In the genomic region with DNA sequence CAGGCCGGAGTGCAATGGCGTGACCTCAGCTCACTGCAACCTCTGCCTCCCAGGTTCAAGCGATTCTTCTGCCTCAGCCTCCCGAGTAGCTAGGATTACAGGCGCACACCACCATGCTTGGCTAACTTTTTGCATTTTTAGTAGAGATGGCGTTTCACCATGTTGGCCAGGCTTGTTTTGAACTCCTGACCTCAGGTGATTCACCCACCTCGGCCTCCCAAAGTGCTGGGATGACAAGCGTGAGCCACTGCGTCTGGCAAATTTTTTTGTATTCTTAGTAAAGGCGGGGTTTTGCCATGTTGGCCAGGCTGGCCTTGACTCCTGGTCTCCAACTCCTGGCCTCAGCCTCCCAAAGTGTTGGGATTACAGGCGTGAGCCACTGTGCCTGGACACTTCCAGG, we compare ENCODE assay signal across 8 cellular contexts.
DNase-seq lines count a peak whose midpoint lies in the region; ATAC-seq, FAIRE-seq and TF ChIP-seq lines count a peak whose summit lies in the region.
"Not testable (repeated sequence)": the region's sequence is repeated elsewhere in the genome, so short reads cannot be mapped to it uniquely, and the experiment has no call there.

No MANE protein-coding gene starts in this region.

- H3K4ac ChIP-seq in mesenchymal stem cell (ENCODE audit: low read depth in 1 of 2, low read length in 2 of 2): peak overlapping the region in 1 of 2 experiments; percentile 13

- H3K4me1 ChIP-seq in PC-9 (replicated peaks; ENCODE audit: insufficient read depth) (peaks cover 53% of the 10 kb centered on the region), astrocyte (ENCODE audit: insufficient read depth, low read length) (peaks cover 32% of the 10 kb centered on the region), right atrium auricular region (peaks cover 0 to 45% of the 10 kb centered on the region in 2 donors), sigmoid colon (peaks cover 0 to 51% (median 41%) of the 10 kb centered on the region in 4 donors), thoracic aorta (ENCODE audit: control insufficient read depth in 1 of 2, low read depth in 2 of 2) (peaks cover 47 to 60% of the 10 kb centered on the region in 2 donors), aorta (ENCODE audit: control insufficient read depth in 1 of 2, insufficient read depth in 2 of 2, low read length in 2 of 2) (peaks cover 11 to 12% of the 10 kb centered on the region in 2 donors)
- not testable (repeated sequence) for H3K4me1 ChIP-seq in mesenchymal stem cell (ENCODE audit: control insufficient read depth, insufficient read depth, low read depth, low read length)

- not testable (repeated sequence) for H2BK5ac ChIP-seq in mesenchymal stem cell (ENCODE audit: low read depth, low read length, poor library complexity, severe bottlenecking)

- not testable (repeated sequence) for TF ChIP-seq CTCF in PC-9 (conservative IDR thresholded peaks at IDR 0.05); astrocyte (IDR thresholded peaks at IDR 0.05; ENCODE audit: insufficient read depth, low read depth, low read length); endothelial cell (IDR thresholded peaks at IDR 0.05; ENCODE audit: unreplicated experiment); right atrium auricular region (IDR thresholded peaks at IDR 0.05); sigmoid colon (IDR thresholded peaks at IDR 0.05); thoracic aorta (IDR thresholded peaks at IDR 0.05)

- not testable (repeated sequence) for H3K4me3 ChIP-seq in PC-9; astrocyte (ENCODE audit: insufficient read depth, low read depth, low read length); right atrium auricular region; mesenchymal stem cell (ENCODE audit: insufficient read depth in 1 of 2, low read depth in 1 of 2, low read length in 2 of 2); sigmoid colon; thoracic aorta; aorta (ENCODE audit: low read length in 2 of 2)

- H3K4me2 ChIP-seq in PC-9; astrocyte (ENCODE audit: low read length); mesenchymal stem cell (ENCODE audit: low read length, poor library complexity, severe bottlenecking): not testable (repeated sequence)

- not testable (repeated sequence) for H3K9me2 ChIP-seq in PC-9 (ENCODE audit: insufficient read depth)

- CTCF ChIA-PET in PC-9 (lab: Charles Lee): interaction anchor here (0.7 kb wide), 1 partner anchor 35 kb away, joined by 5 read pairs; no protein-coding TSS in a partner anchor

- not testable (repeated sequence) for H3K14ac ChIP-seq in mesenchymal stem cell (ENCODE audit: low read length in 2 of 2)

- H3K36me3 ChIP-seq in PC-9 (ENCODE audit: low read depth) (peaks cover 83% of the 10 kb centered on the region), astrocyte (ENCODE audit: insufficient read depth, low read length) (peaks cover 24% of the 10 kb centered on the region), right atrium auricular region (peaks cover 13% of the 10 kb centered on the region), mesenchymal stem cell (ENCODE audit: control insufficient read depth in 1 of 2, insufficient read depth in 2 of 2, low read depth in 1 of 2, low read length in 2 of 2) (peaks cover 13 to 65% of the 10 kb centered on the region in 2 experiments), sigmoid colon (peaks cover 0 to 12% (median 3%) of the 10 kb centered on the region in 4 donors)
- not testable (repeated sequence) for H3K36me3 ChIP-seq in thoracic aorta; aorta (ENCODE audit: control insufficient read depth in 1 of 2, insufficient read depth in 2 of 2, low read length in 1 of 2)

- 91% methylated on average over 11 of the region's 11 CpGs for WGBS in mesenchymal stem cell
- WGBS in sigmoid colon, 2 donors: 93% methylated on average over 11 of the region's 11 CpGs
- WGBS in aorta, 2 donors: 92% methylated on average over 11 of the region's 11 CpGs

- H3F3A ChIP-seq in PC-9 (ENCODE audit: insufficient read depth, low read depth): peaks cover 75% of the 10 kb centered on the region

- not testable (repeated sequence) for H3K18ac ChIP-seq in mesenchymal stem cell (ENCODE audit: low read depth in 1 of 2, low read length in 2 of 2)

- H3K9me3 Mint-ChIP-seq in astrocyte (ENCODE audit: unreplicated experiment); endothelial cell (ENCODE audit: unreplicated experiment): not testable (repeated sequence)

- TF ChIP-seq EP300 in sigmoid colon (IDR thresholded peaks at IDR 0.05): not testable (repeated sequence)

- not testable (repeated sequence) for FAIRE-seq in astrocyte (lab: Jason Lieb, UNC)

- TF ChIP-seq POLR2A in sigmoid colon (IDR thresholded peaks at IDR 0.05): not testable (repeated sequence)

- ATAC-seq in thoracic aorta (ENCODE audit: insufficient number of reproducible peaks, low FRiP score, low read depth); aorta (ENCODE audit: low FRiP score): not testable (repeated sequence)

- not testable (repeated sequence) for H3K27me3 Mint-ChIP-seq in astrocyte (ENCODE audit: low read depth, unreplicated experiment); endothelial cell (ENCODE audit: unreplicated experiment)

- not testable (repeated sequence) for H2BK120ac ChIP-seq in mesenchymal stem cell (ENCODE audit: low read depth, low read length)

- H2AK5ac ChIP-seq in mesenchymal stem cell (ENCODE audit: low read length, severe bottlenecking): peak overlapping the region; percentile 57

- H3K4me3 Mint-ChIP-seq in astrocyte (ENCODE audit: unreplicated experiment) (peak overlapping the region; percentile 0), endothelial cell (ENCODE audit: unreplicated experiment) (peak overlapping the region; percentile 35)

- POLR2A ChIA-PET in PC-9 (lab: Charles Lee; ENCODE audit: unreplicated experiment): not testable (repeated sequence)

- not testable (repeated sequence) for H3K23ac ChIP-seq in mesenchymal stem cell (ENCODE audit: low read length in 2 of 2)

- peaks cover 98% of the 10 kb centered on the region for H3K79me2 ChIP-seq in PC-9 (ENCODE audit: low read depth)
- H3K79me2 ChIP-seq in astrocyte (ENCODE audit: insufficient read depth, low read length): peaks cover 61% of the 10 kb centered on the region

- H2BK12ac ChIP-seq in mesenchymal stem cell (ENCODE audit: low read length in 2 of 2): not testable (repeated sequence)

- H3K79me1 ChIP-seq in mesenchymal stem cell (replicated peaks; ENCODE audit: low read length, poor library complexity, severe bottlenecking): peaks cover 10% of the 10 kb centered on the region

- intact Hi-C loops in PC-9 (cut with micrococcal nuclease; ENCODE audit: unreplicated experiment): not testable (repeated sequence)
- intact Hi-C loops in sigmoid colon (cut with DNase I) (loop anchor here (5.0 kb wide), 3 partner anchors 53 to 213 kb away; no protein-coding TSS in a partner anchor), aorta (cut with DNase I) (loop anchor here (5.0 kb wide), 2 partner anchors 43 to 62 kb away; no protein-coding TSS in a partner anchor)

- H3K27ac ChIP-seq in PC-9: peak overlapping the region; percentile 94
- not testable (repeated sequence) for H3K27ac ChIP-seq in astrocyte (ENCODE audit: low read depth, low read length)
- H3K27ac ChIP-seq in right atrium auricular region: peak overlapping the region; percentile 71 to 86
- H3K27ac ChIP-seq in mesenchymal stem cell (ENCODE audit: low read length, poor library complexity, severe bottlenecking): peak overlapping the region; percentile 18
- H3K27ac ChIP-seq in sigmoid colon: peak overlapping the region; percentile 61 to 87 (median 83)
- peak overlapping the region; percentile 91 for H3K27ac ChIP-seq in thoracic aorta
- peak overlapping the region; percentile 53 to 92 for H3K27ac ChIP-seq in aorta (ENCODE audit: low read depth in 1 of 2, low read length in 2 of 2)

- H4K20me1 ChIP-seq in PC-9 (ENCODE audit: insufficient read depth); astrocyte (ENCODE audit: insufficient read depth, low read length): not testable (repeated sequence)

- H3K36me3 Mint-ChIP-seq in astrocyte (ENCODE audit: low read depth, unreplicated experiment): peaks cover 23% of the 10 kb centered on the region
- H3K36me3 Mint-ChIP-seq in endothelial cell (ENCODE audit: low read depth, unreplicated experiment): peaks cover 33% of the 10 kb centered on the region

- not testable (repeated sequence) for H2AFZ ChIP-seq in PC-9; astrocyte (ENCODE audit: low read depth, low read length); mesenchymal stem cell (ENCODE audit: low read depth, low read length)

- not testable (repeated sequence) for H4K91ac ChIP-seq in mesenchymal stem cell (ENCODE audit: low read length)

- not testable (repeated sequence) for H4K8ac ChIP-seq in mesenchymal stem cell (ENCODE audit: low read length)

- H2BK15ac ChIP-seq in mesenchymal stem cell (ENCODE audit: low read depth, poor library complexity, severe bottlenecking): peak overlapping the region; percentile 17

- H3K9me3 ChIP-seq in PC-9 (ENCODE audit: insufficient read depth, low read depth); astrocyte (ENCODE audit: insufficient read depth, low read depth, low read length); right atrium auricular region; mesenchymal stem cell (ENCODE audit: control insufficient read depth, low read length); sigmoid colon; thoracic aorta; aorta (ENCODE audit: control insufficient read depth, low read length): not testable (repeated sequence)

- not testable (repeated sequence) for H3K9ac ChIP-seq in astrocyte (ENCODE audit: low read length); mesenchymal stem cell (ENCODE audit: low read length)

- H3K27ac Mint-ChIP-seq in astrocyte (ENCODE audit: unreplicated experiment): peak overlapping the region; percentile 85
- not testable (repeated sequence) for H3K27ac Mint-ChIP-seq in endothelial cell (ENCODE audit: unreplicated experiment)

- BruUV-seq in PC-9 (replicated peaks; lab: Mats Ljungman, UMichigan): not testable (repeated sequence)

- H3K4me1 Mint-ChIP-seq in astrocyte (ENCODE audit: low read depth, unreplicated experiment) (peaks cover 68% of the 10 kb centered on the region), endothelial cell (ENCODE audit: unreplicated experiment) (peaks cover 46% of the 10 kb centered on the region)

- DNase-seq in PC-9; astrocyte (ENCODE audit: low read depth); endothelial cell (ENCODE audit: low spot score); right atrium auricular region (ENCODE audit: low spot score); mesenchymal stem cell; sigmoid colon; thoracic aorta (ENCODE audit: low spot score); aorta: not testable (repeated sequence)

- not testable (repeated sequence) for H3K27me3 ChIP-seq in PC-9 (ENCODE audit: insufficient read depth, low read depth); astrocyte (ENCODE audit: insufficient read depth, low read length); right atrium auricular region; mesenchymal stem cell (ENCODE audit: control insufficient read depth in 1 of 2, insufficient read depth in 1 of 2, low read length in 2 of 2); sigmoid colon; thoracic aorta (replicated peaks; ENCODE audit: insufficient read depth); aorta (ENCODE audit: control insufficient read depth in 1 of 2, insufficient read depth in 2 of 2, low read length in 1 of 2)
